ENCODE assay signal across 1 cellular context in genomic region chr6:113642714-113643442, GRCh38.
A peak's percentile ranks its signal among the peaks of the same experiment; 100 is the strongest.
TF ChIP-seq lines count a peak whose summit lies in the region.

No MANE protein-coding gene starts in this region.

TF ChIP-seq in HepG2, 621 proteins besides CTCF, POLR2A, EP300 and RAD21 (continued from another document and continues in another):
- TF ChIP-seq NPAS2 (CRISPR knock-in tag; IDR thresholded peaks at IDR 0.05; ENCODE audit: borderline replicate concordance) (no peak), HDAC1 (CRISPR knock-in tag; IDR thresholded peaks at IDR 0.05) (peak; percentile 79), NCOR1 (IDR thresholded peaks at IDR 0.05; ENCODE audit: borderline replicate concordance, low read length) (peak; percentile 100), NR2F2 (IDR thresholded peaks at IDR 0.05; ENCODE audit: borderline replicate concordance, low read depth) (peak; percentile 90), ATF7 (IDR thresholded peaks at IDR 0.05) (peak; percentile 90), ATF7 (CRISPR knock-in tag; IDR thresholded peaks at IDR 0.05) (peak; percentile 86; the same call in 1 of the 2 replicates), SNAPC5 (CRISPR knock-in tag; IDR thresholded peaks at IDR 0.05; ENCODE audit: borderline replicate concordance) (no peak; the same call in 1 of the 2 replicates), RARA (CRISPR knock-in tag; IDR thresholded peaks at IDR 0.05) (peak; percentile 90), ZNF414 (CRISPR knock-in tag; IDR thresholded peaks at IDR 0.05) (peak; percentile 50; the same call in 1 of the 2 replicates), LCORL (IDR thresholded peaks at IDR 0.05) (peak; percentile 99), LCORL (CRISPR knock-in tag; IDR thresholded peaks at IDR 0.05) (peak; percentile 90), RXRA (CRISPR knock-in tag; IDR thresholded peaks at IDR 0.05) (peak; percentile 53; the same call in 1 of the 2 replicates), ZNF276 (CRISPR knock-in tag; IDR thresholded peaks at IDR 0.05; ENCODE audit: low read depth) (no peak), UBTF (CRISPR knock-in tag; IDR thresholded peaks at IDR 0.05) (peak; percentile 27; the same call in 1 of the 2 replicates), DMAP1 (CRISPR knock-in tag; IDR thresholded peaks at IDR 0.05) (peak; percentile 44; the same call in 1 of the 2 replicates), PBX3 (CRISPR knock-in tag; IDR thresholded peaks at IDR 0.05; ENCODE audit: borderline replicate concordance) (no peak), HNRNPK (IDR thresholded peaks at IDR 0.05; ENCODE audit: low read depth, low read length, poor library complexity, severe bottlenecking) (peak; percentile 29), ZNF770 (CRISPR knock-in tag; IDR thresholded peaks at IDR 0.05) (peak; percentile 67), BRD4 (CRISPR knock-in tag; IDR thresholded peaks at IDR 0.05) (peak; percentile 93), SALL1 (CRISPR knock-in tag; IDR thresholded peaks at IDR 0.05) (peak; percentile 90), ZNF652 (CRISPR knock-in tag; IDR thresholded peaks at IDR 0.05; ENCODE audit: borderline replicate concordance, low read depth) (no peak), DNMT3B (CRISPR knock-in tag; conservative IDR thresholded peaks at IDR 0.05) (peak; percentile 35; the same call in 1 of the 2 replicates), TCF7L2 (IDR thresholded peaks at IDR 0.05; ENCODE audit: low read depth, low read length) (peak; percentile 99), MXD3 (CRISPR knock-in tag; IDR thresholded peaks at IDR 0.05) (no peak), MYPOP (CRISPR knock-in tag; IDR thresholded peaks at IDR 0.05) (peak; percentile 24; the same call in 1 of the 2 replicates), HHEX (CRISPR knock-in tag; IDR thresholded peaks at IDR 0.05) (peak; percentile 81), SATB2 (CRISPR knock-in tag; IDR thresholded peaks at IDR 0.05) (peak; percentile 61; the same call in 1 of the 2 replicates), HOXD1 (CRISPR knock-in tag; IDR thresholded peaks at IDR 0.05) (peak; percentile 96), CENPBD1 (CRISPR knock-in tag; IDR thresholded peaks at IDR 0.05; ENCODE audit: borderline replicate concordance, low read depth) (no peak), ZNF781 (CRISPR knock-in tag; IDR thresholded peaks at IDR 0.05; ENCODE audit: borderline replicate concordance, not compliant biosample characterization) (peak; percentile 80), TBX3 (IDR thresholded peaks at IDR 0.05; ENCODE audit: borderline replicate concordance) (peak; percentile 96), XRCC5 (optimal IDR thresholded peaks at IDR 0.05; ENCODE audit: low read length) (no peak), PITX1 (CRISPR knock-in tag; IDR thresholded peaks at IDR 0.05) (peak; percentile 96), ZFP1 (CRISPR knock-in tag; IDR thresholded peaks at IDR 0.05) (peak; percentile 35), ZNF550 (CRISPR knock-in tag; IDR thresholded peaks at IDR 0.05; ENCODE audit: borderline replicate concordance) (no peak), ETV5 (CRISPR knock-in tag; IDR thresholded peaks at IDR 0.05; ENCODE audit: borderline replicate concordance) (peak; percentile 62; the same call in 1 of the 2 replicates), ZNF362 (CRISPR knock-in tag; IDR thresholded peaks at IDR 0.05; ENCODE audit: borderline replicate concordance) (peak; percentile 49; the same call in 1 of the 2 replicates), NR2F1 (CRISPR knock-in tag; IDR thresholded peaks at IDR 0.05) (peak; percentile 66 to 90; a peak in 3 of 4 replicates), AHDC1 (CRISPR knock-in tag; IDR thresholded peaks at IDR 0.05; ENCODE audit: borderline replicate concordance) (peak; percentile 98), BCL6 (CRISPR knock-in tag; IDR thresholded peaks at IDR 0.05) (peak; percentile 96), ZBTB14 (CRISPR knock-in tag; IDR thresholded peaks at IDR 0.05) (no peak)
